ENCODE assay signal across 29 cellular contexts in genomic region chr12:119957135-119957534, GRCh38. TPM values are rescaled to one million over a fixed set of nuclear protein-coding genes. Genes with fewer than 3 reads are reported as not detected.
"Had no signal": no experiment of that assay in that cellular context is flagged by ENCODE, and none has a peak within 500 bp of the region (broad histone marks: within the 10 kb centered on the region; RNA-seq: fewer than 3 reads in every experiment).

No MANE protein-coding gene starts in this region.

- H3K4me1 ChIP-seq: neural progenitor cell, parathyroid adenoma, psoas muscle, stomach, thyroid gland, tibial nerve, upper lobe of left lung, vagina had no signal

- H3K27me3 ChIP-seq: neural progenitor cell, ovary, stomach, thyroid gland, tibial nerve, upper lobe of left lung, vagina had no signal

- H3K4me3 ChIP-seq: neural progenitor cell, ovary, psoas muscle, skin epidermis, stomach, thoracic aorta, thyroid gland, tibial nerve, upper lobe of left lung, vagina had no signal

- H3K4me2 ChIP-seq: neural progenitor cell had no signal

- DNase-seq: natural killer cell; occipital lobe; ovary; posterior cingulate gyrus; psoas muscle; right cardiac atrium; stimulated activated CD4-positive, alpha-beta T cell treated with anti-CD3 and anti-CD28 coated beads, Interleukin-15, amount 100 ng/mL, for 24 hours; stimulated activated CD4-positive, alpha-beta T cell treated with anti-CD3 and anti-CD28 coated beads, Interleukin-2, amount 100 ng/mL, for 24 hours; stimulated activated CD4-positive, alpha-beta T cell treated with anti-CD3 and anti-CD28 coated beads, Interleukin-2, amount 100 ng/mL, for 48 hours; stimulated activated CD4-positive, alpha-beta T cell treated with anti-CD3 and anti-CD28 coated beads, Interleukin-4, amount 100 ng/mL, for 24 hours; stimulated activated naive B cell treated with anti-CD40 and anti-IgM and Interleukin-4, amounts not matched to agents 10 μg/mL and 1 μg/mL and 100 μg/mL, for 72 hours; stimulated activated naive CD4-positive, alpha-beta T cell treated with Interleukin-2 at 50 U/mL for 16 hours; stomach; thyroid gland; trophoblast cell; upper lobe of left lung had no signal

- H3K27ac Mint-ChIP-seq: natural killer cell; nephron; neural progenitor cell; progenitor cell of endocrine pancreas; stimulated activated effector memory CD8-positive, alpha-beta T cell treated with anti-CD3 and anti-CD28 coated beads, Interleukin-12 subunit alpha, Interleukin-12 subunit beta, amount 100 ng/mL, for 72 hours; stimulated activated naive B cell treated with anti-CD40 and anti-IgM and Interleukin-4, amounts not matched to agents 10 μg/mL and 1 μg/mL and 100 μg/mL, for 72 hours; stimulated activated naive CD8-positive, alpha-beta T cell treated with anti-CD3 and anti-CD28 coated beads, Interleukin-15, Interleukin-2, amounts not matched to agents 100 ng/mL and 50 ng/mL, for 24 hours had no signal

- H3K4me1 Mint-ChIP-seq: natural killer cell; nephron; neural progenitor cell; stimulated activated effector memory CD8-positive, alpha-beta T cell treated with anti-CD3 and anti-CD28 coated beads, Interleukin-12 subunit alpha, Interleukin-12 subunit beta, amount 100 ng/mL, for 72 hours; stimulated activated naive B cell treated with anti-CD40 and anti-IgM and Interleukin-4, amounts not matched to agents 10 μg/mL and 1 μg/mL and 100 μg/mL, for 72 hours had no signal

- H3K36me3 Mint-ChIP-seq: neural progenitor cell; stimulated activated effector memory CD8-positive, alpha-beta T cell treated with anti-CD3 and anti-CD28 coated beads, Interleukin-12 subunit alpha, Interleukin-12 subunit beta, amount 100 ng/mL, for 72 hours; stimulated activated naive B cell treated with anti-CD40 and anti-IgM and Interleukin-4, amounts not matched to agents 10 μg/mL and 1 μg/mL and 100 μg/mL, for 72 hours had no signal

- H3K27ac ChIP-seq: neural progenitor cell, ovary, parathyroid adenoma, psoas muscle, skin epidermis, stomach, thoracic aorta, thyroid gland, tibial nerve, upper lobe of left lung, vagina had no signal

- H3K9me3 ChIP-seq: ovary, thyroid gland had no signal

- FAIRE-seq: urothelium cell line had no signal

- H3K4me3 Mint-ChIP-seq: natural killer cell; nephron; neural progenitor cell; stimulated activated effector memory CD8-positive, alpha-beta T cell treated with anti-CD3 and anti-CD28 coated beads, Interleukin-12 subunit alpha, Interleukin-12 subunit beta, amount 100 ng/mL, for 72 hours; stimulated activated naive B cell treated with anti-CD40 and anti-IgM and Interleukin-4, amounts not matched to agents 10 μg/mL and 1 μg/mL and 100 μg/mL, for 72 hours; stimulated activated naive CD8-positive, alpha-beta T cell treated with anti-CD3 and anti-CD28 coated beads, Interleukin-15, Interleukin-2, amounts not matched to agents 100 ng/mL and 50 ng/mL, for 24 hours had no signal

- H2AFZ ChIP-seq: neural progenitor cell, parathyroid adenoma had no signal

- H3K9ac ChIP-seq: neural progenitor cell, parathyroid adenoma had no signal

- H3K27me3 Mint-ChIP-seq: progenitor cell of endocrine pancreas; stimulated activated naive CD8-positive, alpha-beta T cell treated with anti-CD3 and anti-CD28 coated beads, Interleukin-15, Interleukin-2, amounts not matched to agents 100 ng/mL and 50 ng/mL, for 24 hours had no signal

- H3K79me2 ChIP-seq: parathyroid adenoma had no signal

- H3K36me3 ChIP-seq: neural progenitor cell, ovary, stomach, thoracic aorta, thyroid gland, tibial nerve, upper lobe of left lung, vagina had no signal

- ATAC-seq: natural killer cell; psoas muscle; right cardiac atrium; sciatic nerve; stimulated activated effector memory CD8-positive, alpha-beta T cell treated with anti-CD3 and anti-CD28 coated beads, Interleukin-12 subunit alpha, Interleukin-12 subunit beta, amount 100 ng/mL, for 72 hours; stimulated activated naive B cell treated with anti-CD40 and anti-IgM and Interleukin-4, amounts not matched to agents 10 μg/mL and 1 μg/mL and 100 μg/mL, for 72 hours had no signal

RNA-seq across cellular contexts. Expression of gene BICDL1, which starts 31.9 kb away (rescaled TPM):
- total RNA-seq: osteoblast had no signal
